Comparison of ENCODE assay signal across 9 cellular contexts in genomic region chr3:13019243-13019701, GRCh38. TPM values are rescaled to one million over a fixed set of nuclear protein-coding genes. Genes with fewer than 3 reads are reported as not detected.
A peak's percentile ranks its signal among the peaks of the same experiment; 100 is the strongest.
DNase-seq lines count a peak whose midpoint lies in the region; ATAC-seq lines count a peak whose summit lies in the region.
"Had no signal": no experiment of that assay in that cellular context is flagged by ENCODE, and none has a peak within 500 bp of the region (broad histone marks: within the 10 kb centered on the region; RNA-seq: fewer than 3 reads in every experiment).

No MANE protein-coding gene starts in this region.

- H3K27me3 Mint-ChIP-seq in activated T-helper 2 cell treated with anti-CD3 and anti-CD28 coated beads, Interferon-gamma antibody, Interleukin-2, Interleukin-4, amounts not matched to agents 10 μg/mL and 5 μg/mL and 100 μg/mL, durations not matched to agents 14 hours and 24 hours and 36 hours (ENCODE audit: low read depth): no peaks in the 10 kb centered on the region

- peak overlapping the region; percentile 39 for H3K27ac ChIP-seq in cingulate gyrus (ENCODE audit: low read depth, low read length)

- intact Hi-C loops in activated T-helper 2 cell treated with anti-CD3 and anti-CD28 coated beads, Interferon-gamma antibody, Interleukin-2, Interleukin-4, amounts not matched to agents 10 μg/mL and 5 μg/mL and 100 μg/mL, durations not matched to agents 14 hours and 24 hours and 36 hours (cut with micrococcal nuclease): no loop called here

- DNase-seq in NCI-H2227 (lab: John Stamatoyannopoulos, UW; ENCODE audit: unreplicated experiment): peak; percentile 31
- DNase-seq in NCI-H2227 treated with DMSO at 0.1 percent for 48 hours (lab: John Stamatoyannopoulos, UW): no peak
- peak; percentile 74 for DNase-seq in left kidney (ENCODE audit: low read depth, low spot score)
- DNase-seq in ureter (ENCODE audit: low spot score): peak; percentile 63
- DNase-seq in activated T-helper 2 cell treated with anti-CD3 and anti-CD28 coated beads, Interferon-gamma antibody, Interleukin-2, Interleukin-4, amounts not matched to agents 10 μg/mL and 5 μg/mL and 100 μg/mL, durations not matched to agents 14 hours and 24 hours and 36 hours (ENCODE audit: low spot score): no peak
- no peak for DNase-seq in activated CD4-positive, alpha-beta T cell treated with anti-CD3 and anti-CD28 coated beads for 48 hours
- DNase-seq: AML-193 had no signal

- no peaks in the 10 kb centered on the region for H3K9me3 Mint-ChIP-seq in activated T-helper 2 cell treated with anti-CD3 and anti-CD28 coated beads, Interferon-gamma antibody, Interleukin-2, Interleukin-4, amounts not matched to agents 10 μg/mL and 5 μg/mL and 100 μg/mL, durations not matched to agents 14 hours and 24 hours and 36 hours

- peaks cover 26% of the 10 kb centered on the region for H3K4me1 Mint-ChIP-seq in activated T-helper 2 cell treated with anti-CD3 and anti-CD28 coated beads, Interferon-gamma antibody, Interleukin-2, Interleukin-4, amounts not matched to agents 10 μg/mL and 5 μg/mL and 100 μg/mL, durations not matched to agents 14 hours and 24 hours and 36 hours (ENCODE audit: low read depth)

- no peak overlapping the region for H3K4me3 Mint-ChIP-seq in activated T-helper 2 cell treated with anti-CD3 and anti-CD28 coated beads, Interferon-gamma antibody, Interleukin-2, Interleukin-4, amounts not matched to agents 10 μg/mL and 5 μg/mL and 100 μg/mL, durations not matched to agents 14 hours and 24 hours and 36 hours (ENCODE audit: low read depth)

- H3K36me3 Mint-ChIP-seq in activated T-helper 2 cell treated with anti-CD3 and anti-CD28 coated beads, Interferon-gamma antibody, Interleukin-2, Interleukin-4, amounts not matched to agents 10 μg/mL and 5 μg/mL and 100 μg/mL, durations not matched to agents 14 hours and 24 hours and 36 hours (ENCODE audit: low read depth): no peaks in the 10 kb centered on the region

- no peak overlapping the region for H3K27ac Mint-ChIP-seq in activated T-helper 2 cell treated with anti-CD3 and anti-CD28 coated beads, Interferon-gamma antibody, Interleukin-2, Interleukin-4, amounts not matched to agents 10 μg/mL and 5 μg/mL and 100 μg/mL, durations not matched to agents 14 hours and 24 hours and 36 hours

- ATAC-seq in GM19035 (IDR thresholded peaks at IDR 0.05; ENCODE audit: unreplicated experiment): no peak

RNA-seq across cellular contexts. Expression of gene IQSEC1, which starts 54.0 kb away (rescaled TPM):
- 55.2 TPM for total RNA-seq in ureter
- total RNA-seq in activated T-helper 2 cell treated with anti-CD3 and anti-CD28 coated beads, Interferon-gamma antibody, Interleukin-2, Interleukin-4, amounts not matched to agents 10 μg/mL and 5 μg/mL and 100 μg/mL, durations not matched to agents 14 hours and 24 hours and 36 hours: 28.1 and 31.2 TPM in 2 replicates

Comparison
In these comparisons a context has a peak if more than half of its experiments do, and no peak if none do; other contexts are left out.
1. DNase-seq: peak in NCI-H2227 (single experiment), left kidney (single experiment) and ureter (single experiment); none in NCI-H2227 treated with DMSO at 0.1 percent for 48 hours (single experiment), activated T-helper 2 cell treated with anti-CD3 and anti-CD28 coated beads, Interferon-gamma antibody, Interleukin-2, Interleukin-4, amounts not matched to agents 10 μg/mL and 5 μg/mL and 100 μg/mL, durations not matched to agents 14 hours and 24 hours and 36 hours (single experiment) and activated CD4-positive, alpha-beta T cell treated with anti-CD3 and anti-CD28 coated beads for 48 hours (single experiment).